ENCODE assay signal across 18 cellular contexts in the genomic region with DNA sequence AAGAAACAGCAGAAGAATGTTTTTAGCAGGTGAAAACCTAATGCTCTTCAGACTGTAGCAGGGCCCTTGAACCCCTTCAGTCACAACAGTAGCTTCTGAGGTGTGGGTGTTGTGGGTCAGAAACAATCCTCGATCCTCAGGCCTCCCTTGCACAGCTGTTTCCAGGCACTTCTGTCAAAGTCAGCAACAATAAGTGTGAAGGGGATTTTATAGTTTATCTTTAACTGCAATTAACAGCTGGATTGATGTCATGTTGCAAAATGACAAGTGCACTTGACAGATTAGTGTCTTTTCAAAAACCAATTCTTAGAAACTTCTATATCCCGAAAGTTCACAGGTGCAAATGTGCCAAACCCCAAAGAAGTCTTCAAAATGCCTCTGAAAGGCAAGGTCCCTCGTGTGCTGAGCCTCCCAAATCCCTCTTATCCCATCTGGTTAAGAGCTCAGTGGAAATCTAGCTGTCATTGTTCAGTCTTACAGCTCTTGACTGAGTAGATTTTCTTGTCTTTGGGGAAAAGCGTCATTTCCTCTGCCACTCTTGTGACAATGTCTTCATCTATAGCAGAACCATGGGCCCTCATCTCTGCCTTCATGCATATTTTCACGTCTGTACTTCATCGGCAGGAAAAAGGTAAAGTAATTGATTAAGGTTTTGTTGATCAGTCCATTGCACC. TPM values are rescaled to one million over a fixed set of nuclear protein-coding genes. Genes with fewer than 3 reads are reported as not detected.
DNase-seq lines count a peak whose midpoint lies in the region; ATAC-seq, FAIRE-seq and TF ChIP-seq lines count a peak whose summit lies in the region.
"Had no signal": no experiment of that assay in that cellular context is flagged by ENCODE, and none has a peak within 500 bp of the region (broad histone marks: within the 10 kb centered on the region; RNA-seq: fewer than 3 reads in every experiment).

No MANE protein-coding gene starts in this region.

- FAIRE-seq in GM12878 (lab: Jason Lieb, UNC) = no peak

- H3K36me3 ChIP-seq in GM12878 (ENCODE audit: control insufficient read depth in 2 of 2, insufficient read depth in 2 of 2, low read length in 1 of 2) = no peaks in the 10 kb centered on the region
- no peaks in the 10 kb centered on the region for H3K36me3 ChIP-seq in CD8-positive, alpha-beta memory T cell (ENCODE audit: insufficient read depth, low read length)

- H3K4me1 Mint-ChIP-seq in CD8-positive, alpha-beta memory T cell = no peaks in the 10 kb centered on the region

- peak; percentile 48 for ATAC-seq in GM19023 (IDR thresholded peaks at IDR 0.05; ENCODE audit: unreplicated experiment)
- peak; percentile 50 for ATAC-seq in GM12878
- ATAC-seq in HG02763 (IDR thresholded peaks at IDR 0.05; ENCODE audit: unreplicated experiment) = no peak
- ATAC-seq in HG03108 (IDR thresholded peaks at IDR 0.05; ENCODE audit: unreplicated experiment) = no peak
- ATAC-seq: HCT116 had no signal

- no peak overlapping the region for H3K27ac Mint-ChIP-seq in CD8-positive, alpha-beta memory T cell
- H3K27ac Mint-ChIP-seq: CD4-positive, alpha-beta T cell; IgD-negative memory B cell had no signal

- H3K27me3 ChIP-seq in GM12878 (replicated peaks in 1 of 2; ENCODE audit: control insufficient read depth in 2 of 2, insufficient read depth in 2 of 2, low read length in 1 of 2) = no peaks in the 10 kb centered on the region
- peaks cover 14% of the 10 kb centered on the region for H3K27me3 ChIP-seq in CD8-positive, alpha-beta memory T cell (ENCODE audit: insufficient read depth, low read length, poor library complexity, severe bottlenecking)

- peak in 1 of 2 experiments; percentile 27; a peak in 1 of 4 replicates for TF ChIP-seq EP300 in GM12878 (IDR thresholded peaks at IDR 0.05; ENCODE audit: borderline replicate concordance in 1 of 2, control insufficient read depth in 1 of 2, low read depth in 2 of 2, low read length in 2 of 2)

- H3K4me3 ChIP-seq in GM12878 = no peak overlapping the region
- no peak overlapping the region for H3K4me3 ChIP-seq in CD8-positive, alpha-beta memory T cell (ENCODE audit: low read length)
- H3K4me3 ChIP-seq: GM23248 had no signal

- peak; percentile 48 for DNase-seq in D341Med (ENCODE audit: low spot score)
- peak; percentile 70 for DNase-seq in NCI-H524 treated with DMSO at 0.1 percent for 48 hours (lab: John Stamatoyannopoulos, UW)
- no peak for DNase-seq in GM12878 (ENCODE audit: low read depth, low spot score)
- DNase-seq in RPMI8226 = no peak
- no peak for DNase-seq in CD8-positive, alpha-beta memory T cell
- DNase-seq: ACHN; C1 segment of cervical spinal cord; CD4-positive, alpha-beta T cell; DMS53; GF-D8; GM23248 had no signal

- in situ Hi-C loops in GM12878 (cut with MboI) = no loop called here

- no TSS peak for BruUV-seq in GM12878 (replicated peaks; lab: Mats Ljungman, UMichigan)

- peaks cover 4% of the 10 kb centered on the region for H3K4me1 ChIP-seq in GM12878 (ENCODE audit: control insufficient read depth, insufficient read depth, low read length)
- no peaks in the 10 kb centered on the region for H3K4me1 ChIP-seq in CD8-positive, alpha-beta memory T cell (ENCODE audit: insufficient read depth, low read length)

- no peaks in the 10 kb centered on the region for H3K9me3 ChIP-seq in GM12878 (replicated peaks; ENCODE audit: control insufficient read depth, insufficient read depth, low read length)
- no peaks in the 10 kb centered on the region for H3K9me3 ChIP-seq in CD8-positive, alpha-beta memory T cell (ENCODE audit: low read length)

- RAD21 ChIA-PET in GM12878 (lab: Charles Lee; ENCODE audit: unreplicated experiment) = interaction anchor here (0.6 to 2.5 kb wide), 10 partner anchors 13 to 437 kb away, joined by 3 to 6 read pairs (median 3); partner anchors contain the start of gene DQX1

- no peak overlapping the region for H3K4me2 ChIP-seq in GM12878 (ENCODE audit: control insufficient read depth, insufficient read depth)
- H3K4me2 ChIP-seq: KMS-11 had no signal

- no peak overlapping the region for H3K4me3 Mint-ChIP-seq in CD8-positive, alpha-beta memory T cell
- H3K4me3 Mint-ChIP-seq: CD4-positive, alpha-beta T cell had no signal

- WGBS in GM12878 (ENCODE audit: insufficient coverage, insufficient replicate concordance, low lambda C conversion rate, missing lambda C conversion rate) = 68% methylated on average over 6 of the region's 6 CpGs

- CTCF ChIA-PET in GM12878 (lab: Yijun Ruan, JAX) = interaction anchor here (1.0 to 7.1 kb wide), 6 partner anchors 31 to 88 kb away, joined by 3 to 56 read pairs (median 4); no protein-coding TSS in a partner anchor
- CTCF ChIA-PET in CD8-positive, alpha-beta memory T cell (lab: Charles Lee) = no interaction called here

- peaks cover 0 to 5% (median 0%) of the 10 kb centered on the region in 3 donors for H3K36me3 Mint-ChIP-seq in CD8-positive, alpha-beta memory T cell
- H3K36me3 Mint-ChIP-seq: IgD-negative memory B cell had no signal

- no peak for TF ChIP-seq POLR2A in GM12878 (IDR thresholded peaks at IDR 0.05; ENCODE audit: low read depth, low read length)

- H3K9ac ChIP-seq in GM12878 (ENCODE audit: control insufficient read depth, insufficient read depth, low read length) = no peak overlapping the region
- H3K9ac ChIP-seq: GM23248, KMS-11 had no signal

- intact Hi-C loops in GM12878 (cut with micrococcal nuclease; ENCODE audit: unreplicated experiment) = no loop called here

- peaks cover 14 to 56% of the 10 kb centered on the region in 2 donors for H3K27me3 Mint-ChIP-seq in CD8-positive, alpha-beta memory T cell

- SMC1A ChIA-PET in GM12878 (lab: Charles Lee; ENCODE audit: uncharacterized antibody, unreplicated experiment) = interaction anchor here (0.8 to 4.9 kb wide), 14 partner anchors 10 to 136 kb away, joined by 3 to 48 read pairs (median 3); partner anchors contain the start of genes AUP1, CCDC142, HTRA2 and SEMA4F

- peaks cover 0 to 2% (median 0%) of the 10 kb centered on the region in 5 donors for H3K9me3 Mint-ChIP-seq in CD8-positive, alpha-beta memory T cell
- H3K9me3 Mint-ChIP-seq: CD4-positive, alpha-beta T cell; IgD-negative memory B cell had no signal

- no peak for TF ChIP-seq RAD21 in GM12878 (IDR thresholded peaks at IDR 0.05; ENCODE audit: insufficient read depth, low read depth, low read length)

- TF ChIP-seq CTCF in GM12878 (IDR thresholded peaks at IDR 0.05 in 2 of 3, conservative IDR thresholded peaks at IDR 0.05 in 1 of 3; ENCODE audit: control insufficient read depth in 2 of 3, extremely low read depth in 1 of 3, insufficient read depth in 1 of 3, low read depth in 3 of 3, low read length in 3 of 3) = no peak

- no peak overlapping the region; the same call in 1 of the 2 replicates for H2AFZ ChIP-seq in GM12878 (ENCODE audit: control insufficient read depth, low read depth, low read length)
- H2AFZ ChIP-seq: GM23248 had no signal

- no peaks in the 10 kb centered on the region for H4K20me1 ChIP-seq in GM12878 (ENCODE audit: control insufficient read depth, insufficient read depth)

- POLR2A ChIA-PET in GM12878 (lab: Charles Lee) = interaction anchor here (1.2 to 1.6 kb wide), 2 partner anchors 33 to 112 kb away, joined by 3 read pairs; partner anchors contain the start of gene PCGF1
- POLR2A ChIA-PET in CD8-positive, alpha-beta memory T cell (lab: Charles Lee) = no interaction called here

- no peaks in the 10 kb centered on the region for H3K79me2 ChIP-seq in GM12878 (ENCODE audit: control insufficient read depth, insufficient read depth, low read length)

- no peak overlapping the region for H3K27ac ChIP-seq in GM12878 (ENCODE audit: control insufficient read depth, insufficient read depth)
- H3K27ac ChIP-seq in CD8-positive, alpha-beta memory T cell (ENCODE audit: low read depth, low read length) = no peak overlapping the region
- H3K27ac ChIP-seq: GM23248, KMS-11 had no signal

TF ChIP-seq in GM12878, 131 proteins besides CTCF, POLR2A, EP300 and RAD21 (continues in another document):
- TF ChIP-seq RB1 (IDR thresholded peaks at IDR 0.05; ENCODE audit: borderline replicate concordance) = no peak

RNA-seq across cellular contexts. Expression of gene M1AP, which starts 29.6 kb away (rescaled TPM):
- not detected in 2 replicates for total RNA-seq in GM12878 (2013; cell fraction: nucleolus; rRNA removed)
- 0.22 and 0.28 TPM in 2 replicates for total RNA-seq in GM12878 (2014; rRNA removed)
- total RNA-seq in GM12878 (2014; rRNA removed; fragmentation: Illumina TruSeq; extraction: Trizol) = not detected in 2 replicates
- not detected in 2 replicates for total RNA-seq in GM12878 (2021)
- not detected for polyA plus RNA-seq in GM12878 (2011; ENCODE audit: low read depth)
- polyA plus RNA-seq in GM12878 (2011; rRNA removed) = 0.04 TPM in 1 of 2 replicates, not detected in the other
- 0.03 and 0.07 TPM in 2 replicates for polyA plus RNA-seq in GM12878 (2011; cell fraction: cytosol; rRNA removed)
- 0.07 TPM in 1 of 2 replicates, not detected in the other for polyA plus RNA-seq in GM12878 (2011; cell fraction: nucleus; rRNA removed)
- polyA plus RNA-seq in GM12878 (2012) = 0.18 and 0.22 TPM in 2 replicates
- polyA plus RNA-seq in GM12878 (2014; fragmentation: Illumina TruSeq; extraction: Trizol) = 0.15 and 0.17 TPM in 2 replicates
- under 1 TPM; 0.16 to 0.32 TPM for polyA plus RNA-seq in GM12878 (2014; fragmentation: Nextera tagmentation; extraction: Ambion mirVana)
- 0.22 TPM in 1 of 2 replicates, not detected in the other for polyA plus RNA-seq in GM12878 (2014; rRNA removed)
- under 1 TPM in 1 of 2 experiments, not detected in 1; 0.08 TPM for polyA plus RNA-seq in GM12878 (2016; fragmentation: Nextera tagmentation; extraction: Ambion mirVana)
- polyA minus RNA-seq in GM12878 (2011; rRNA and poly(A)+ RNA removed) = not detected in 2 replicates
- not detected in 2 replicates for polyA minus RNA-seq in GM12878 (2011; cell fraction: cytosol; rRNA and poly(A)+ RNA removed)
- polyA minus RNA-seq in GM12878 (2011; cell fraction: nucleus; rRNA and poly(A)+ RNA removed) = not detected in 2 replicates
- not detected for total RNA-seq in CD8-positive, alpha-beta memory T cell
- polyA plus RNA-seq in CD8-positive, alpha-beta memory T cell = 0.39 TPM
- total RNA-seq: A172; CD4-positive, alpha-beta T cell had no signal
- polyA plus RNA-seq: IgD-negative memory B cell had no signal

RNA-seq across cellular contexts. Expression of gene SEMA4F, which starts 35.5 kb away (rescaled TPM):
- 5.3 and 5.8 TPM in 2 replicates for total RNA-seq in GM12878 (2013; cell fraction: nucleolus; rRNA removed)
- total RNA-seq in GM12878 (2014; rRNA removed) = 2.4 and 2.5 TPM in 2 replicates
- 0.85 and 1.2 TPM in 2 replicates for total RNA-seq in GM12878 (2014; rRNA removed; fragmentation: Illumina TruSeq; extraction: Trizol)
- total RNA-seq in GM12878 (2021) = 3.0 and 3.6 TPM in 2 replicates
- polyA plus RNA-seq in GM12878 (2011; ENCODE audit: low read depth) = 0.71 TPM
- 2.3 TPM in 2 replicates for polyA plus RNA-seq in GM12878 (2011; rRNA removed)
- 2.7 and 3.5 TPM in 2 replicates for polyA plus RNA-seq in GM12878 (2011; cell fraction: cytosol; rRNA removed)
- 5.3 and 5.4 TPM in 2 replicates for polyA plus RNA-seq in GM12878 (2011; cell fraction: nucleus; rRNA removed)
- 1.5 and 1.7 TPM in 2 replicates for polyA plus RNA-seq in GM12878 (2012)
- polyA plus RNA-seq in GM12878 (2014; fragmentation: Illumina TruSeq; extraction: Trizol) = 1.6 and 1.8 TPM in 2 replicates
- under 1 TPM; 0.26 to 0.53 TPM for polyA plus RNA-seq in GM12878 (2014; fragmentation: Nextera tagmentation; extraction: Ambion mirVana)
- 2.7 and 2.9 TPM in 2 replicates for polyA plus RNA-seq in GM12878 (2014; rRNA removed)
- 1 to 10 TPM; 1.6 to 2.3 TPM for polyA plus RNA-seq in GM12878 (2016; fragmentation: Nextera tagmentation; extraction: Ambion mirVana)
- polyA minus RNA-seq in GM12878 (2011; rRNA and poly(A)+ RNA removed) = 2.9 and 4.0 TPM in 2 replicates
- 0.53 and 0.73 TPM in 2 replicates for polyA minus RNA-seq in GM12878 (2011; cell fraction: cytosol; rRNA and poly(A)+ RNA removed)
- polyA minus RNA-seq in GM12878 (2011; cell fraction: nucleus; rRNA and poly(A)+ RNA removed) = 1.6 and 2.0 TPM in 2 replicates
- 1 to 10 TPM; 7.8 to 8.5 TPM for total RNA-seq in CD8-positive, alpha-beta memory T cell
- polyA plus RNA-seq in CD8-positive, alpha-beta memory T cell = 8.3 TPM

Comparison
In these comparisons a context has a peak if more than half of its experiments do, and no peak if none do; other contexts are left out.
1. DNase-seq: peak in D341Med (single experiment) and NCI-H524 treated with DMSO at 0.1 percent for 48 hours (single experiment); none in GM12878 (single experiment), RPMI8226 (single experiment) and CD8-positive, alpha-beta memory T cell (0 of 5).
2. ATAC-seq: peak in GM19023 (single experiment) and GM12878 (single experiment); none in HG02763 (single experiment) and HG03108 (single experiment).